ENCODE assay signal across 2 cellular contexts in the genomic region with DNA sequence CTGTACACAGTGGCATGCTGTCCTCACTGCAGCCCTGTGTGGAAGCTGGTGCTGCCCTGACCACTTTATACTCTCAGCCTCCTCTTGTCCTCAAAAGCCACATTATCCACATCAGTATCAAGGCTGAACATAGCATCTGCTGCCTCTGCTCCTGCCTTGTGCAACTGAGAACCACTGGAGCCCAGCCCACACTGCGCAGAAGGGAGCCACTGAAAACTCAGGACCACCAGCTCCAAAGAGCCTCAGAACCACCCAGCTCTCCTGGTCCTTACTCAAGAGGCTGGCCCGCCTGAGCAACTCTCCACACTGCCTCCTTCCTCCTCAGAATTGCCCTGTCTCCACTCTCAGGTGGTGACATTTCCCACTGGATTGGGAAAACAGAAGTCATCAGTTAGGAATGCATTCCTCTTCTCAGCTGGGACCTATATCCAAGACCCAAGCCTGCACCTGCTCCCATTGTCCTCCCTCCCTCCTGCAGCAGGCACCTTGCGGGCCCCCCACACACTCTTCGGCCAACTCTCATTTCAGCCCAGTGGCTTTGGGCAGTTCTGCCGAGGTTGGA.
TF ChIP-seq lines count a peak whose summit lies in the region.

No MANE protein-coding gene starts in this region.

TF ChIP-seq in HCT116, 20 proteins besides CTCF, POLR2A, EP300 and RAD21:
- TF ChIP-seq ZNF274 (IDR thresholded peaks at IDR 0.05; ENCODE audit: low read depth, low read length) (no peak), SIN3A (IDR thresholded peaks at IDR 0.05; ENCODE audit: low read depth) (no peak), CEBPB (IDR thresholded peaks at IDR 0.05; ENCODE audit: low read depth) (no peak), EZH2phosphoT487 (IDR thresholded peaks at IDR 0.05; ENCODE audit: borderline replicate concordance) (no peak), POLR2AphosphoS5 (IDR thresholded peaks at IDR 0.05; ENCODE audit: low read depth, low read length) (no peak), ZFX (IDR thresholded peaks at IDR 0.05) (no peak), TCF7L2 (IDR thresholded peaks at IDR 0.05; ENCODE audit: borderline replicate concordance, extremely low read depth, insufficient read depth, insufficient read length) (no peak), EGR1 (IDR thresholded peaks at IDR 0.05; ENCODE audit: low read depth) (no peak), FOSL1 (IDR thresholded peaks at IDR 0.05; ENCODE audit: low read depth) (no peak), YY1 (IDR thresholded peaks at IDR 0.05; ENCODE audit: extremely low read depth, insufficient replicate concordance, low read depth, low read length) (no peak)
- TF ChIP-seq, protein P1, sequence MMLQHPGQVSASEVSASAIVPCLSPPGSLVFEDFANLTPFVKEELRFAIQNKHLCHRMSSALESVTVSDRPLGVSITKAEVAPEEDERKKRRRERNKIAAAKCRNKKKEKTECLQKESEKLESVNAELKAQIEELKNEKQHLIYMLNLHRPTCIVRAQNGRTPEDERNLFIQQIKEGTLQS (IDR thresholded peaks at IDR 0.05), result no peak

TF ChIP-seq in H1, 55 proteins besides CTCF, POLR2A, EP300 and RAD21:
- 0 out of 2 replicates have a peak, but pooled peaks have one; percentile 53 for TF ChIP-seq TCF12 (IDR thresholded peaks at IDR 0.05; ENCODE audit: low read depth, low read length)
- no peak for TF ChIP-seq EGR1 (IDR thresholded peaks at IDR 0.05; ENCODE audit: borderline replicate concordance, low read depth, low read length)
